ENCODE assay signal across 9 cellular contexts in the genomic region with DNA sequence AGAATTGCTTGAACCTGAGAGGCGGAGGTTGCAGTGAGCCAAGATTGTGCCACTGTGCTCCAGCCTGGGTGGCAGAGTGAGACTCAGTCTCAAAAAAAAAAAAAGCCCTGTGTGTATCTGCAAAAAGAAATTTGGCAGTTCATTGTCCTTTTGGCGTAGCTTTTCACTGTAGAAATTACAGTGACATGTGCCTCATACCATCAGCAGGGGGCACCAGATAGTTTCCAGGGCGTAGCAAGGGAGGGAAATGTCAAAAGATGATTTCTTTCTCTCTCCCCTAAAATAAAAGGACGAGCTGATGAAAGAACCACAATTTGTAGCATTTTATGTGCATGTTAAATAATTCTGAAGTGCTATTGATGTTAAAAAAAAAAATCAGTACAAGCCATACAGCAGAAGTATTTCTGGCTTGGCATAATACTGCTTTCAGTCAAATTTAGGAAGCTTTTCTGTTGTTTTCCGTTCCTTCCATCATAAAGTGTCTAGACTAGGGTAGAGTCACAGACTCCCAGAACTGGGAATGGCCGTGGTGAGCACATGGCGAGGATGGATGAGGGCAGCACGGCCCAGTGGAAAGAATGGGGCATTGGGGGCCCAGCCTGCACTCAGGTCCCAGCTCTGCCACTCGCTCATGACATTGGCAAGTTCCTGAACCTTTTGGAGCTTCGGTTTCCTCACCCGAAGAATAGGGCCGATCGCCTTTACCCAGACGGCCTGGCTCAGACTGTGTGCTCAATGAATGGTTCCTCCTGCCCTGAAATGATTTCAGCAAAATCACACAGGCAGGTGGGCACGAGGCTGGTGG. TPM values are rescaled to one million over a fixed set of nuclear protein-coding genes. Genes with fewer than 3 reads are reported as not detected.
DNase-seq lines count a peak whose midpoint lies in the region; ATAC-seq and TF ChIP-seq lines count a peak whose summit lies in the region.
"Had no signal": no experiment of that assay in that cellular context is flagged by ENCODE, and none has a peak within 500 bp of the region (broad histone marks: within the 10 kb centered on the region; RNA-seq: fewer than 3 reads in every experiment).

No MANE protein-coding gene starts in this region.

- H2AFZ ChIP-seq in OCI-LY3 (ENCODE audit: low read depth, low read length) (no peak overlapping the region), parathyroid adenoma (no peak overlapping the region)

- no peaks in the 10 kb centered on the region for H3K79me2 ChIP-seq in OCI-LY3 (ENCODE audit: low read length)
- no peaks in the 10 kb centered on the region for H3K79me2 ChIP-seq in parathyroid adenoma

- H3K27ac ChIP-seq in OCI-LY3 (ENCODE audit: low read length), result no peak overlapping the region
- no peak overlapping the region for H3K27ac ChIP-seq in parathyroid adenoma
- H3K27ac ChIP-seq: SK-N-MC had no signal

- no peak for ATAC-seq in activated T-cell treated with anti-CD3 and anti-CD28 coated beads, Interleukin-2, amount 50 U/mL, for 4 hours
- ATAC-seq in GM18873 (IDR thresholded peaks at IDR 0.05; ENCODE audit: low FRiP score, unreplicated experiment), result no peak

- H3K9ac ChIP-seq in OCI-LY3 (ENCODE audit: low read length), result no peak overlapping the region
- H3K9ac ChIP-seq in parathyroid adenoma, result no peak overlapping the region

- H3K36me3 ChIP-seq in OCI-LY3 (replicated peaks; ENCODE audit: low read depth, low read length) (no peaks in the 10 kb centered on the region), parathyroid adenoma (ENCODE audit: control insufficient read depth, insufficient read depth, low read length) (no peaks in the 10 kb centered on the region)

- DNase-seq in CD1c-positive myeloid dendritic cell (ENCODE audit: extremely low spot score), result peak; percentile 80
- peak; percentile 55 for DNase-seq in HCEC 1CT
- DNase-seq in activated T-cell treated with anti-CD3 and anti-CD28 coated beads, Interleukin-2, amount 50 U/mL, for 4 hours, result peak; percentile 58
- peak; percentile 75 for DNase-seq in fibroblast of pulmonary artery (ENCODE audit: low read depth)
- no peak for DNase-seq in DMS153 treated with DMSO at 0.1 percent for 48 hours (lab: John Stamatoyannopoulos, UW; ENCODE audit: unreplicated experiment)

- H3K27me3 ChIP-seq in OCI-LY3 (ENCODE audit: low read depth, low read length) (no peaks in the 10 kb centered on the region), parathyroid adenoma (ENCODE audit: control insufficient read depth, insufficient read depth, low read length) (no peaks in the 10 kb centered on the region)

- no peaks in the 10 kb centered on the region for H4K20me1 ChIP-seq in OCI-LY3 (ENCODE audit: insufficient read depth, low read length)

- no peaks in the 10 kb centered on the region for H3K27me3 Mint-ChIP-seq in activated T-cell treated with anti-CD3 and anti-CD28 coated beads, Interleukin-2, amount 50 U/mL, for 4 hours (ENCODE audit: low read depth)

- no peak overlapping the region for H3K4me2 ChIP-seq in OCI-LY3 (ENCODE audit: low read length)
- peak overlapping the region; percentile 47 for H3K4me2 ChIP-seq in parathyroid adenoma (ENCODE audit: low read length)

- TF ChIP-seq CTCF in OCI-LY3 (IDR thresholded peaks at IDR 0.05; ENCODE audit: low read depth, low read length) (peak; percentile 61), fibroblast of pulmonary artery (IDR thresholded peaks at IDR 0.05; ENCODE audit: low read length, missing control alignments) (peak; percentile 89), parathyroid adenoma (IDR thresholded peaks at IDR 0.05) (peak; percentile 75)

- H3K4me3 ChIP-seq in OCI-LY3 (ENCODE audit: low read length) (no peak overlapping the region), fibroblast of pulmonary artery (replicated peaks; ENCODE audit: low read depth, low read length) (no peak overlapping the region), parathyroid adenoma (ENCODE audit: low read depth, low read length) (peak overlapping the region; percentile 19)
- H3K4me3 ChIP-seq: SK-N-MC had no signal

- no peaks in the 10 kb centered on the region for H3K9me3 Mint-ChIP-seq in activated T-cell treated with anti-CD3 and anti-CD28 coated beads, Interleukin-2, amount 50 U/mL, for 4 hours

- H3K4me1 ChIP-seq in OCI-LY3 (ENCODE audit: low read length), result peaks cover 13% of the 10 kb centered on the region
- H3K4me1 ChIP-seq in parathyroid adenoma, result peaks cover 3% of the 10 kb centered on the region

- peaks cover 75% of the 10 kb centered on the region for H3K4me1 Mint-ChIP-seq in activated T-cell treated with anti-CD3 and anti-CD28 coated beads, Interleukin-2, amount 50 U/mL, for 4 hours (ENCODE audit: low read depth)

- H3K36me3 Mint-ChIP-seq in activated T-cell treated with anti-CD3 and anti-CD28 coated beads, Interleukin-2, amount 50 U/mL, for 4 hours (ENCODE audit: insufficient read depth), result peaks cover 7% of the 10 kb centered on the region

- H3K4me3 Mint-ChIP-seq in activated T-cell treated with anti-CD3 and anti-CD28 coated beads, Interleukin-2, amount 50 U/mL, for 4 hours, result peak overlapping the region; percentile 91

- no peaks in the 10 kb centered on the region for H3K9me3 ChIP-seq in OCI-LY3 (ENCODE audit: insufficient read depth, low read length)
- no peaks in the 10 kb centered on the region for H3K9me3 ChIP-seq in parathyroid adenoma (ENCODE audit: control insufficient read depth, low read length)

RNA-seq across cellular contexts. Expression of a gene that starts 33.3 kb away (rescaled TPM):
- total RNA-seq in activated T-cell treated with anti-CD3 and anti-CD28 coated beads, Interleukin-2, amount 50 U/mL, for 4 hours, result 10 to 100 TPM; 12.4 to 23.1 (median 15.7) TPM

RNA-seq across cellular contexts. Expression of a gene that starts 59.8 kb away (rescaled TPM):
- total RNA-seq in activated T-cell treated with anti-CD3 and anti-CD28 coated beads, Interleukin-2, amount 50 U/mL, for 4 hours, result 1 to 10 TPM; 1.3 to 2.2 (median 1.9) TPM
